1 cellular context compared by ENCODE assay signal in the genomic region with DNA sequence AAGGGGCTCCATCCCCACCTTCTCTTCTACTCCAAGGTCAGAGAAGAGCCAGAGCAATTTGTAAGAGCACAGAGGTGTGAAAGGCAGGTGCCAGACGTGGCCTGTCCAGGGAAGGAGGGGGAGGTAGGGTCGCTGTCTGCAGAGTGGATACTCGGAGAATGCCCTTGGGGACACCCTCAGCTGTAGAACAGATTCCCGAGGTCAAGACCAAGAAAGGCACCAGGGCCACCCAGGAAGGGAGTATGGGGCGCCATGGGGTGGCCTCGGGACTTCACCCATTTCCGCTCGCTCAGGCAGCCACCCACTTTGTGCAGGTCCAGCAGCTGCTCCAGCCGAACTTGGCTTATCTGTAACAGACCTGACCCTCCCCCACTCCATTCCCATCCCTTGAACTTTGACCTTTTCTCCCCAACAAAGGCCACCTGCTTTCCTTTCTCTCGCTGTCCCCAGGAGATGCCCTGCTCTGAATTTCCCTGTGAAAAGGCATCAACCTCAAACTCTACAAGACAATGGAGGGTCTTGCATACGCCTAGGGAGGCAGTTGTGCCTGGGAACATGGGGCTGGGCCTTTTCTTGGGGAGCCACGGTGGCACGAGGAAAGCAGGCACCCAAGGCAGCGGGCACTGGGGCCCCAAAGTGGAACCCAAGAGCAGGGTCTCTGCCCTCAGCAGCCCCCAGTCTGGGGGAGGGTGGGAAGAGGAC.
TF ChIP-seq lines count a peak whose summit lies in the region.

No MANE protein-coding gene starts in this region.

TF ChIP-seq in HepG2, 621 proteins besides CTCF, POLR2A, EP300 and RAD21 (continued from another document and continues in another):
- TF ChIP-seq ZNF276 (CRISPR knock-in tag; IDR thresholded peaks at IDR 0.05; ENCODE audit: low read depth) (no peak), GABPB1 (CRISPR knock-in tag; IDR thresholded peaks at IDR 0.05) (peak; percentile 43; the same call in 1 of the 2 replicates), NR2C2 (CRISPR knock-in tag; IDR thresholded peaks at IDR 0.05; ENCODE audit: borderline replicate concordance) (peak; percentile 95), ATM (IDR thresholded peaks at IDR 0.05; ENCODE audit: borderline replicate concordance) (no peak), ZNF746 (CRISPR knock-in tag; IDR thresholded peaks at IDR 0.05) (no peak; the same call in 1 of the 2 replicates), PAWR (CRISPR knock-in tag; IDR thresholded peaks at IDR 0.05; ENCODE audit: borderline replicate concordance) (no peak), TFDP1 (CRISPR knock-in tag; IDR thresholded peaks at IDR 0.05; ENCODE audit: borderline replicate concordance) (no peak; the same call in 1 of the 2 replicates), ATAD3A (CRISPR knock-in tag; IDR thresholded peaks at IDR 0.05) (no peak), KLF9 (CRISPR knock-in tag; IDR thresholded peaks at IDR 0.05; ENCODE audit: low read depth) (no peak), ZNF577 (CRISPR knock-in tag; IDR thresholded peaks at IDR 0.05; ENCODE audit: borderline replicate concordance, low read depth) (no peak), ZNF740 (CRISPR knock-in tag; IDR thresholded peaks at IDR 0.05) (no peak), ZNF335 (CRISPR knock-in tag; IDR thresholded peaks at IDR 0.05) (no peak), CCDC6 (CRISPR knock-in tag; IDR thresholded peaks at IDR 0.05) (0 out of 2 replicates have a peak, but pooled peaks have one; percentile 28), RBM22 (optimal IDR thresholded peaks at IDR 0.05; ENCODE audit: low read length) (no peak), ZNF446 (CRISPR knock-in tag; IDR thresholded peaks at IDR 0.05) (no peak), SCMH1 (CRISPR knock-in tag; IDR thresholded peaks at IDR 0.05; ENCODE audit: borderline replicate concordance) (no peak), NFATC3 (CRISPR knock-in tag; IDR thresholded peaks at IDR 0.05) (no peak), KAT7 (CRISPR knock-in tag; IDR thresholded peaks at IDR 0.05; ENCODE audit: borderline replicate concordance) (no peak), ZNF678 (CRISPR knock-in tag; IDR thresholded peaks at IDR 0.05) (no peak), ZNF280D (CRISPR knock-in tag; IDR thresholded peaks at IDR 0.05) (no peak), ZMYM3 (CRISPR knock-in tag; IDR thresholded peaks at IDR 0.05) (peak; percentile 63), GLI4 (CRISPR knock-in tag; IDR thresholded peaks at IDR 0.05; ENCODE audit: borderline replicate concordance) (no peak), HIC2 (CRISPR knock-in tag; IDR thresholded peaks at IDR 0.05; ENCODE audit: low read depth) (0 out of 2 replicates have a peak, but pooled peaks have one; percentile 32)
- TF ChIP-seq, protein P1, sequence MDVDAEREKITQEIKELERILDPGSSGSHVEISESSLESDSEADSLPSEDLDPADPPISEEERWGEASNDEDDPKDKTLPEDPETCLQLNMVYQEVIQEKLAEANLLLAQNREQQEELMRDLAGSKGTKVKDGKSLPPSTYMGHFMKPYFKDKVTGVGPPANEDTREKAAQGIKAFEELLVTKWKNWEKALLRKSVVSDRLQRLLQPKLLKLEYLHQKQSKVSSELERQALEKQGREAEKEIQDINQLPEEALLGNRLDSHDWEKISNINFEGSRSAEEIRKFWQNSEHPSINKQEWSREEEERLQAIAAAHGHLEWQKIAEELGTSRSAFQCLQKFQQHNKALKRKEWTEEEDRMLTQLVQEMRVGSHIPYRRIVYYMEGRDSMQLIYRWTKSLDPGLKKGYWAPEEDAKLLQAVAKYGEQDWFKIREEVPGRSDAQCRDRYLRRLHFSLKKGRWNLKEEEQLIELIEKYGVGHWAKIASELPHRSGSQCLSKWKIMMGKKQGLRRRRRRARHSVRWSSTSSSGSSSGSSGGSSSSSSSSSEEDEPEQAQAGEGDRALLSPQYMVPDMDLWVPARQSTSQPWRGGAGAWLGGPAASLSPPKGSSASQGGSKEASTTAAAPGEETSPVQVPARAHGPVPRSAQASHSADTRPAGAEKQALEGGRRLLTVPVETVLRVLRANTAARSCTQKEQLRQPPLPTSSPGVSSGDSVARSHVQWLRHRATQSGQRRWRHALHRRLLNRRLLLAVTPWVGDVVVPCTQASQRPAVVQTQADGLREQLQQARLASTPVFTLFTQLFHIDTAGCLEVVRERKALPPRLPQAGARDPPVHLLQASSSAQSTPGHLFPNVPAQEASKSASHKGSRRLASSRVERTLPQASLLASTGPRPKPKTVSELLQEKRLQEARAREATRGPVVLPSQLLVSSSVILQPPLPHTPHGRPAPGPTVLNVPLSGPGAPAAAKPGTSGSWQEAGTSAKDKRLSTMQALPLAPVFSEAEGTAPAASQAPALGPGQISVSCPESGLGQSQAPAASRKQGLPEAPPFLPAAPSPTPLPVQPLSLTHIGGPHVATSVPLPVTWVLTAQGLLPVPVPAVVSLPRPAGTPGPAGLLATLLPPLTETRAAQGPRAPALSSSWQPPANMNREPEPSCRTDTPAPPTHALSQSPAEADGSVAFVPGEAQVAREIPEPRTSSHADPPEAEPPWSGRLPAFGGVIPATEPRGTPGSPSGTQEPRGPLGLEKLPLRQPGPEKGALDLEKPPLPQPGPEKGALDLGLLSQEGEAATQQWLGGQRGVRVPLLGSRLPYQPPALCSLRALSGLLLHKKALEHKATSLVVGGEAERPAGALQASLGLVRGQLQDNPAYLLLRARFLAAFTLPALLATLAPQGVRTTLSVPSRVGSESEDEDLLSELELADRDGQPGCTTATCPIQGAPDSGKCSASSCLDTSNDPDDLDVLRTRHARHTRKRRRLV (CRISPR knock-in tag; IDR thresholded peaks at IDR 0.05), result no peak
- TF ChIP-seq, protein P2, sequence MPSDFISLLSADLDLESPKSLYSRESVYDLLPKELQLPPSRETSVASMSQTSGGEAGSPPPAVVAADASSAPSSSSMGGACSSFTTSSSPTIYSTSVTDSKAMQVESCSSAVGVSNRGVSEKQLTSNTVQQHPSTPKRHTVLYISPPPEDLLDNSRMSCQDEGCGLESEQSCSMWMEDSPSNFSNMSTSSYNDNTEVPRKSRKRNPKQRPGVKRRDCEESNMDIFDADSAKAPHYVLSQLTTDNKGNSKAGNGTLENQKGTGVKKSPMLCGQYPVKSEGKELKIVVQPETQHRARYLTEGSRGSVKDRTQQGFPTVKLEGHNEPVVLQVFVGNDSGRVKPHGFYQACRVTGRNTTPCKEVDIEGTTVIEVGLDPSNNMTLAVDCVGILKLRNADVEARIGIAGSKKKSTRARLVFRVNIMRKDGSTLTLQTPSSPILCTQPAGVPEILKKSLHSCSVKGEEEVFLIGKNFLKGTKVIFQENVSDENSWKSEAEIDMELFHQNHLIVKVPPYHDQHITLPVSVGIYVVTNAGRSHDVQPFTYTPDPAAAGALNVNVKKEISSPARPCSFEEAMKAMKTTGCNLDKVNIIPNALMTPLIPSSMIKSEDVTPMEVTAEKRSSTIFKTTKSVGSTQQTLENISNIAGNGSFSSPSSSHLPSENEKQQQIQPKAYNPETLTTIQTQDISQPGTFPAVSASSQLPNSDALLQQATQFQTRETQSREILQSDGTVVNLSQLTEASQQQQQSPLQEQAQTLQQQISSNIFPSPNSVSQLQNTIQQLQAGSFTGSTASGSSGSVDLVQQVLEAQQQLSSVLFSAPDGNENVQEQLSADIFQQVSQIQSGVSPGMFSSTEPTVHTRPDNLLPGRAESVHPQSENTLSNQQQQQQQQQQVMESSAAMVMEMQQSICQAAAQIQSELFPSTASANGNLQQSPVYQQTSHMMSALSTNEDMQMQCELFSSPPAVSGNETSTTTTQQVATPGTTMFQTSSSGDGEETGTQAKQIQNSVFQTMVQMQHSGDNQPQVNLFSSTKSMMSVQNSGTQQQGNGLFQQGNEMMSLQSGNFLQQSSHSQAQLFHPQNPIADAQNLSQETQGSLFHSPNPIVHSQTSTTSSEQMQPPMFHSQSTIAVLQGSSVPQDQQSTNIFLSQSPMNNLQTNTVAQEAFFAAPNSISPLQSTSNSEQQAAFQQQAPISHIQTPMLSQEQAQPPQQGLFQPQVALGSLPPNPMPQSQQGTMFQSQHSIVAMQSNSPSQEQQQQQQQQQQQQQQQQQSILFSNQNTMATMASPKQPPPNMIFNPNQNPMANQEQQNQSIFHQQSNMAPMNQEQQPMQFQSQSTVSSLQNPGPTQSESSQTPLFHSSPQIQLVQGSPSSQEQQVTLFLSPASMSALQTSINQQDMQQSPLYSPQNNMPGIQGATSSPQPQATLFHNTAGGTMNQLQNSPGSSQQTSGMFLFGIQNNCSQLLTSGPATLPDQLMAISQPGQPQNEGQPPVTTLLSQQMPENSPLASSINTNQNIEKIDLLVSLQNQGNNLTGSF (CRISPR knock-in tag; IDR thresholded peaks at IDR 0.05), result no peak
- TF ChIP-seq, protein P3, sequence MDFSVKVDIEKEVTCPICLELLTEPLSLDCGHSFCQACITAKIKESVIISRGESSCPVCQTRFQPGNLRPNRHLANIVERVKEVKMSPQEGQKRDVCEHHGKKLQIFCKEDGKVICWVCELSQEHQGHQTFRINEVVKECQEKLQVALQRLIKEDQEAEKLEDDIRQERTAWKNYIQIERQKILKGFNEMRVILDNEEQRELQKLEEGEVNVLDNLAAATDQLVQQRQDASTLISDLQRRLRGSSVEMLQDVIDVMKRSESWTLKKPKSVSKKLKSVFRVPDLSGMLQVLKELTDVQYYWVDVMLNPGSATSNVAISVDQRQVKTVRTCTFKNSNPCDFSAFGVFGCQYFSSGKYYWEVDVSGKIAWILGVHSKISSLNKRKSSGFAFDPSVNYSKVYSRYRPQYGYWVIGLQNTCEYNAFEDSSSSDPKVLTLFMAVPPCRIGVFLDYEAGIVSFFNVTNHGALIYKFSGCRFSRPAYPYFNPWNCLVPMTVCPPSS (IDR thresholded peaks at IDR 0.05), result no peak
